24 cellular contexts compared by ENCODE assay signal in genomic region chr6:123526128-123526527, GRCh38.
DNase-seq lines count a peak whose midpoint lies in the region; ATAC-seq and TF ChIP-seq lines count a peak whose summit lies in the region.
"Had no signal": no experiment of that assay in that cellular context is flagged by ENCODE, and none has a peak within 500 bp of the region (broad histone marks: within the 10 kb centered on the region; RNA-seq: fewer than 3 reads in every experiment).

No MANE protein-coding gene starts in this region.

- WGBS in hepatocyte (ENCODE audit: low lambda C conversion rate, missing lambda C conversion rate), result 74% methylated on average over 2 of the region's 2 CpGs

- no peaks in the 10 kb centered on the region for H3K36me3 ChIP-seq in gastrocnemius medialis
- H3K36me3 ChIP-seq in hepatocyte (replicated peaks; ENCODE audit: insufficient read depth, low read depth), result no peaks in the 10 kb centered on the region
- H3K36me3 ChIP-seq: brain microvascular endothelial cell, esophagus muscularis mucosa, thyroid gland had no signal

- H4K20me1 ChIP-seq in hepatocyte (ENCODE audit: insufficient read depth, poor library complexity, severe bottlenecking), result no peaks in the 10 kb centered on the region

- no peaks in the 10 kb centered on the region for H3K9me2 ChIP-seq in hepatocyte (replicated peaks; ENCODE audit: insufficient read depth)

- H3K4me3 ChIP-seq in gastrocnemius medialis (no peak overlapping the region), hepatocyte (no peak overlapping the region)
- H3K4me3 ChIP-seq: esophagus muscularis mucosa, GM12878, thyroid gland had no signal

- intact Hi-C loops in gastrocnemius medialis (cut with DNase I; ENCODE audit: low total_unique reads), result no loop called here
- intact Hi-C loops in left ventricle myocardium superior (cut with micrococcal nuclease), result no loop called here

- peaks cover 28 to 49% of the 10 kb centered on the region in 2 donors for H3K4me1 ChIP-seq in gastrocnemius medialis
- no peaks in the 10 kb centered on the region for H3K4me1 ChIP-seq in hepatocyte (ENCODE audit: insufficient read depth)
- H3K4me1 ChIP-seq: esophagus muscularis mucosa had no signal

- TF ChIP-seq POLR2A in gastrocnemius medialis (IDR thresholded peaks at IDR 0.05), result no peak

- TF ChIP-seq CTCF in gastrocnemius medialis (IDR thresholded peaks at IDR 0.05 in 4 of 5, conservative IDR thresholded peaks at IDR 0.05 in 1 of 5) (no peak), hepatocyte (IDR thresholded peaks at IDR 0.05; ENCODE audit: poor library complexity) (no peak)

- no peaks in the 10 kb centered on the region for H3K27me3 ChIP-seq in gastrocnemius medialis
- no peaks in the 10 kb centered on the region for H3K27me3 ChIP-seq in hepatocyte
- H3K27me3 ChIP-seq: brain microvascular endothelial cell, esophagus muscularis mucosa, thyroid gland had no signal

- no peak overlapping the region for H2AFZ ChIP-seq in hepatocyte

- in situ Hi-C loops in gastrocnemius medialis (cut with MboI; ENCODE audit: low sequenced_read_pairs in 4 of 4), result no loop called here

- peak; percentile 63 for ATAC-seq in GM18870 (IDR thresholded peaks at IDR 0.05; ENCODE audit: unreplicated experiment)
- peak; percentile 50 for ATAC-seq in HG02870 (IDR thresholded peaks at IDR 0.05; ENCODE audit: unreplicated experiment)
- ATAC-seq in HG03565 (IDR thresholded peaks at IDR 0.05; ENCODE audit: unreplicated experiment), result peak; percentile 42
- no peak for ATAC-seq in gastrocnemius medialis
- ATAC-seq in left ventricle myocardium superior, result no peak
- ATAC-seq: activated naive CD4-positive, alpha-beta T cell treated with anti-CD3 and anti-CD28 coated beads, Interleukin-2, amount 50 U/mL, for 72 hours; GM12878; HCT116 had no signal

- DNase-seq in gastrocnemius medialis (no peak), hepatocyte (ENCODE audit: low spot score) (no peak), HUDEP-2 (lab: John Stamatoyannopoulos, UW; ENCODE audit: unreplicated experiment in 76 of 76) (no peak), left ventricle myocardium superior (no peak)
- DNase-seq: activated CD4-positive, alpha-beta T cell treated with anti-CD3 and anti-CD28 coated beads, Interleukin-2, amount 10 ng/mL, durations not matched to agents 7 days and 5 days; amygdala; brain microvascular endothelial cell; cerebellar nuclear complex; foreskin fibroblast; head of caudate nucleus; kidney; NCI-H1092 treated with DMSO at 0.1 percent for 48 hours; NCI-H1694 treated with DMSO at 0.1 percent for 48 hours; NCI-H2171; NCI-H510A; stimulated activated CD4-positive, alpha-beta T cell treated with anti-CD3 and anti-CD28 coated beads, Interleukin-4, amount 100 ng/mL, for 24 hours; thyroid gland had no signal

- H3K4me2 ChIP-seq in hepatocyte, result no peak overlapping the region

- no peaks in the 10 kb centered on the region for H3K9me3 ChIP-seq in gastrocnemius medialis
- H3K9me3 ChIP-seq in hepatocyte (ENCODE audit: low read depth), result no peaks in the 10 kb centered on the region
- H3K9me3 ChIP-seq: esophagus muscularis mucosa, thyroid gland had no signal

- H3K79me2 ChIP-seq in hepatocyte, result no peaks in the 10 kb centered on the region

- H3K27ac ChIP-seq in gastrocnemius medialis (peak overlapping the region; percentile 16 to 89 (median 83)), hepatocyte (no peak overlapping the region)
- H3K27ac ChIP-seq: brain microvascular endothelial cell, esophagus muscularis mucosa, thyroid gland had no signal

Comparison
In these comparisons a context has a peak if more than half of its experiments do, and no peak if none do; other contexts are left out.
1. ATAC-seq: peak in GM18870 (single experiment), HG02870 (single experiment) and HG03565 (single experiment); none in gastrocnemius medialis (0 of 2) and left ventricle myocardium superior (single experiment).